ENCODE assay signal across 8 cellular contexts in the genomic region with DNA sequence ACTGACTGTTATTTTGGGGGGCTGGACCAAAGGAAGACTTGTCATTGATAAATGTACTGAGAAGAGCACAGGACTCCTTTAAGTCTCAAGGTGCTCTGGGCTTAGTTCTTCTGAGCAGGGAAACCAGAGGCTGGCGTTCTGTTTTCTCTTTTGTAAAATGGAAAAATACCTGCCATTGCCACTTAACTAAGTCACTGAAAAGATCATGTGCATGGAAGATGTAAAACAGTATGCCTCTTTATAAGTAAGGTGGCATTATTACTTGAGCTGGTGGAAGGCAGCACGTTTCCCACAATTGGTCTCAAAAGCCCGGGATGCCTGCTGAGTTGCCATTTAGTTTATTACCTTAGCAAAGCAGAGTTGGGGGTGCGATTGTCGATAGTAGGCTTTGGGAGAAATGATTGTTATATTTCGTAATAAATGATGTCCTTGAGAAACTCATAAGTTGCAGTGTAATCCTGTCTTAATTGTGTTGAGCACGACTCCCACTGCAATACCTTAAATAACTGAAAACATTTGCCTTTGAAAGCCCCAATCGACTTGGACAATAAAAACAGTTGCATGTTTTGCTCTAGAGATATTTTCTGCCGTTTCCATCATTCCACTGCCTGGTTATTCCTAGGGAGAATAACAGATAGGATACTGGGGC. TPM values are rescaled to one million over a fixed set of nuclear protein-coding genes. Genes with fewer than 3 reads are reported as not detected.
DNase-seq lines count a peak whose midpoint lies in the region; ATAC-seq and TF ChIP-seq lines count a peak whose summit lies in the region.

No MANE protein-coding gene starts in this region.

- H3K4me3 ChIP-seq in ascending aorta (peak overlapping the region; percentile 95 to 96), liver (ENCODE audit: low read depth in 1 of 3, low read length in 3 of 3) (peak overlapping the region in 1 of 3 donors; percentile 92), transverse colon (peak overlapping the region in 3 of 4 donors; percentile 79 to 90 (median 87))

- H3K27me3 Mint-ChIP-seq in activated naive CD4-positive, alpha-beta T cell treated with anti-CD3 and anti-CD28 coated beads for 36 hours (ENCODE audit: low read depth), result no peaks in the 10 kb centered on the region

- in situ Hi-C loops in transverse colon (cut with MboI; ENCODE audit: low pct_ligation_motif_present in 1 of 4, low pct_unique_long_range_greater_than_20kb in 1 of 4, low sequenced_read_pairs in 3 of 4), result loop anchor here in 2 of 4 donors (25.0 kb wide), 2 partner anchors 188 to 1037 kb away; no protein-coding TSS in a partner anchor

- H3K4me1 Mint-ChIP-seq in activated naive CD4-positive, alpha-beta T cell treated with anti-CD3 and anti-CD28 coated beads for 36 hours (ENCODE audit: low read depth), result peaks cover 53% of the 10 kb centered on the region

- CTCF ChIA-PET in activated naive CD4-positive, alpha-beta T cell treated with anti-CD3 and anti-CD28 coated beads for 36 hours (lab: Charles Lee), result interaction anchor here (0.5 to 1.3 kb wide), 5 partner anchors 42 to 141 kb away, joined by 3 to 5 read pairs (median 3); no protein-coding TSS in a partner anchor

- no peak for ATAC-seq in GM21717 (IDR thresholded peaks at IDR 0.05; ENCODE audit: unreplicated experiment)

- H3K27ac ChIP-seq in ascending aorta (peak overlapping the region; percentile 82 to 92), liver (ENCODE audit: low read depth in 1 of 2, low read length in 2 of 2) (peak overlapping the region; percentile 80 to 82), transverse colon (peak overlapping the region; percentile 91 to 92 (median 92))

- intact Hi-C loops in activated naive CD4-positive, alpha-beta T cell treated with anti-CD3 and anti-CD28 coated beads for 36 hours (cut with micrococcal nuclease), result loop anchor here (1.0 to 5.0 kb wide), 11 partner anchors 68 to 1132 kb away; a partner anchor contains a TSS
- intact Hi-C loops in ascending aorta (cut with DNase I) (loop anchor here (2.0 to 10.0 kb wide), 8 partner anchors 31 to 1435 kb away; a partner anchor contains a TSS), transverse colon (cut with DNase I; ENCODE audit: low total_unique reads) (loop anchor here (10.0 kb wide), 1 partner anchor 245 kb away; no protein-coding TSS in a partner anchor)

- no peak for TF ChIP-seq EP300 in transverse colon (IDR thresholded peaks at IDR 0.05; ENCODE audit: low read depth)

- H3K27ac Mint-ChIP-seq in activated naive CD4-positive, alpha-beta T cell treated with anti-CD3 and anti-CD28 coated beads for 36 hours, result peak overlapping the region; percentile 98

- H3K36me3 ChIP-seq in ascending aorta, result no peaks in the 10 kb centered on the region
- H3K36me3 ChIP-seq in liver (ENCODE audit: control insufficient read depth in 4 of 4, insufficient read depth in 3 of 4, low read depth in 1 of 4, low read length in 3 of 4), result no peaks in the 10 kb centered on the region
- H3K36me3 ChIP-seq in transverse colon, result no peaks in the 10 kb centered on the region

- H3K9me3 Mint-ChIP-seq in activated naive CD4-positive, alpha-beta T cell treated with anti-CD3 and anti-CD28 coated beads for 36 hours, result no peaks in the 10 kb centered on the region

- H3K36me3 Mint-ChIP-seq in activated naive CD4-positive, alpha-beta T cell treated with anti-CD3 and anti-CD28 coated beads for 36 hours (ENCODE audit: low read depth), result peaks cover 26% of the 10 kb centered on the region

- H3K4me3 Mint-ChIP-seq in activated naive CD4-positive, alpha-beta T cell treated with anti-CD3 and anti-CD28 coated beads for 36 hours, result peak overlapping the region; percentile 95

- H3K9me3 ChIP-seq in ascending aorta, result no peaks in the 10 kb centered on the region
- H3K9me3 ChIP-seq in liver (ENCODE audit: control insufficient read depth in 4 of 4, low read length in 3 of 4), result no peaks in the 10 kb centered on the region
- no peaks in the 10 kb centered on the region for H3K9me3 ChIP-seq in transverse colon

- H3K27me3 ChIP-seq in ascending aorta (no peaks in the 10 kb centered on the region), liver (ENCODE audit: control insufficient read depth in 4 of 4, insufficient read depth in 4 of 4, low read length in 3 of 4) (no peaks in the 10 kb centered on the region), transverse colon (no peaks in the 10 kb centered on the region)

- no peak for TF ChIP-seq POLR2A in transverse colon (IDR thresholded peaks at IDR 0.05)

- H3K4me1 ChIP-seq in ascending aorta (peaks cover 0 to 6% of the 10 kb centered on the region in 2 donors), liver (ENCODE audit: control insufficient read depth in 4 of 4, insufficient read depth in 4 of 4, low read length in 3 of 4) (peaks cover 1 to 39% (median 20%) of the 10 kb centered on the region in 4 donors), transverse colon (peaks cover 0 to 51% (median 41%) of the 10 kb centered on the region in 4 donors)

- peak overlapping the region; percentile 1 to 76 for H3K9ac ChIP-seq in liver (ENCODE audit: low read depth in 1 of 2, low read length in 2 of 2)

- WGBS in liver, result 32% methylated on average over 9 of the region's 9 CpGs
- 7 to 10% methylated on average over 6 to 9 of the region's 9 CpGs for WGBS in transverse colon (ENCODE audit: low coverage in 1 of 2), 2 donors

- DNase-seq in activated naive CD4-positive, alpha-beta T cell treated with anti-CD3 and anti-CD28 coated beads for 36 hours, result no peak
- DNase-seq in activated naive CD4-positive, alpha-beta T cell (lab: John Stamatoyannopoulos, UW), result no peak
- no peak for DNase-seq in ascending aorta (ENCODE audit: low spot score in 2 of 2)
- DNase-seq in transverse colon, result no peak
- no peak for DNase-seq in CD1c-positive myeloid dendritic cell (ENCODE audit: extremely low spot score)
- no peak for DNase-seq in NCI-H1694 (lab: John Stamatoyannopoulos, UW)

- TF ChIP-seq CTCF in ascending aorta (IDR thresholded peaks at IDR 0.05), result no peak
- TF ChIP-seq CTCF in liver (IDR thresholded peaks at IDR 0.05; ENCODE audit: low read depth, low read length, missing input control), result no peak
- TF ChIP-seq CTCF in transverse colon (IDR thresholded peaks at IDR 0.05), result no peak

- no peak for TF ChIP-seq RAD21 in liver (IDR thresholded peaks at IDR 0.05)

TF ChIP-seq in liver, 16 proteins besides CTCF, POLR2A, EP300 and RAD21:
- TF ChIP-seq, protein P1, sequence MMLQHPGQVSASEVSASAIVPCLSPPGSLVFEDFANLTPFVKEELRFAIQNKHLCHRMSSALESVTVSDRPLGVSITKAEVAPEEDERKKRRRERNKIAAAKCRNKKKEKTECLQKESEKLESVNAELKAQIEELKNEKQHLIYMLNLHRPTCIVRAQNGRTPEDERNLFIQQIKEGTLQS (IDR thresholded peaks at IDR 0.05), result no peak
- TF ChIP-seq YY1 (IDR thresholded peaks at IDR 0.05) (no peak), HNF4G (IDR thresholded peaks at IDR 0.05) (no peak), FOXA2 (IDR thresholded peaks at IDR 0.05) (no peak), TAF1 (conservative IDR thresholded peaks at IDR 0.05) (no peak)
- TF ChIP-seq, protein P2, sequence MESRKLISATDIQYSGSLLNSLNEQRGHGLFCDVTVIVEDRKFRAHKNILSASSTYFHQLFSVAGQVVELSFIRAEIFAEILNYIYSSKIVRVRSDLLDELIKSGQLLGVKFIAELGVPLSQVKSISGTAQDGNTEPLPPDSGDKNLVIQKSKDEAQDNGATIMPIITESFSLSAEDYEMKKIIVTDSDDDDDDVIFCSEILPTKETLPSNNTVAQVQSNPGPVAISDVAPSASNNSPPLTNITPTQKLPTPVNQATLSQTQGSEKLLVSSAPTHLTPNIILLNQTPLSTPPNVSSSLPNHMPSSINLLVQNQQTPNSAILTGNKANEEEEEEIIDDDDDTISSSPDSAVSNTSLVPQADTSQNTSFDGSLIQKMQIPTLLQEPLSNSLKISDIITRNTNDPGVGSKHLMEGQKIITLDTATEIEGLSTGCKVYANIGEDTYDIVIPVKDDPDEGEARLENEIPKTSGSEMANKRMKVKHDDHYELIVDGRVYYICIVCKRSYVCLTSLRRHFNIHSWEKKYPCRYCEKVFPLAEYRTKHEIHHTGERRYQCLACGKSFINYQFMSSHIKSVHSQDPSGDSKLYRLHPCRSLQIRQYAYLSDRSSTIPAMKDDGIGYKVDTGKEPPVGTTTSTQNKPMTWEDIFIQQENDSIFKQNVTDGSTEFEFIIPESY (IDR thresholded peaks at IDR 0.05), result no peak
TF ChIP-seq in liver: peak in this region for 0.

RNA-seq across cellular contexts. Expression of a gene that starts 3.6 kb away (rescaled TPM):
- total RNA-seq in activated naive CD4-positive, alpha-beta T cell treated with anti-CD3 and anti-CD28 coated beads for 36 hours, result 10 to 100 TPM; 26.6 to 27.7 TPM
- 5.0 TPM for total RNA-seq in ascending aorta
- 10 to 100 TPM in 1 of 2 donors, 1 to 10 TPM in 1; 5.0 to 12.3 TPM for total RNA-seq in liver
- polyA plus RNA-seq in liver, result 1 to 10 TPM; 1.4 to 1.7 TPM
- total RNA-seq in transverse colon, result 10 to 100 TPM in 2 of 4 donors, 1 to 10 TPM in 2; 9.4 to 18.7 (median 10.9) TPM
